ENCODE assay signal across 9 cellular contexts in genomic region chr9:14993891-14994554, GRCh38.
DNase-seq lines count a peak whose midpoint lies in the region; ATAC-seq and TF ChIP-seq lines count a peak whose summit lies in the region.
"Had no signal": no experiment of that assay in that cellular context is flagged by ENCODE, and none has a peak within 500 bp of the region (broad histone marks: within the 10 kb centered on the region; RNA-seq: fewer than 3 reads in every experiment).

No MANE protein-coding gene starts in this region.

- H3K9me3 ChIP-seq in CD8-positive, alpha-beta memory T cell (ENCODE audit: low read length) = no peaks in the 10 kb centered on the region
- H3K9me3 ChIP-seq in trophoblast cell (ENCODE audit: insufficient read depth, low read depth, low read length) = no peaks in the 10 kb centered on the region

- no peaks in the 10 kb centered on the region for H3K36me3 Mint-ChIP-seq in CD8-positive, alpha-beta memory T cell
- peaks cover 3% of the 10 kb centered on the region for H3K36me3 Mint-ChIP-seq in endothelial cell (ENCODE audit: low read depth, unreplicated experiment)
- H3K36me3 Mint-ChIP-seq: IgD-negative memory B cell had no signal

- peaks cover 7% of the 10 kb centered on the region for H3K79me1 ChIP-seq in trophoblast cell (ENCODE audit: low read length)

- ATAC-seq in HG02973 (IDR thresholded peaks at IDR 0.05; ENCODE audit: unreplicated experiment) (no peak), HG02642 (IDR thresholded peaks at IDR 0.05; ENCODE audit: poor library complexity, unreplicated experiment) (no peak), GM21447 (IDR thresholded peaks at IDR 0.05; ENCODE audit: unreplicated experiment) (no peak)

- no peak overlapping the region for H3K18ac ChIP-seq in trophoblast cell (ENCODE audit: low read length)

- H3K27ac Mint-ChIP-seq in CD8-positive, alpha-beta memory T cell = peak overlapping the region in 3 of 8 donors; percentile 1 to 59 (median 23)
- H3K27ac Mint-ChIP-seq in endothelial cell (ENCODE audit: unreplicated experiment) = peak overlapping the region; percentile 62
- H3K27ac Mint-ChIP-seq: IgD-negative memory B cell had no signal

- H2AFZ ChIP-seq in trophoblast cell (ENCODE audit: insufficient read depth, low read length, poor library complexity) = no peak overlapping the region

- CTCF ChIA-PET in CD8-positive, alpha-beta memory T cell (lab: Charles Lee) = no interaction called here

- POLR2A ChIA-PET in CD8-positive, alpha-beta memory T cell (lab: Charles Lee) = no interaction called here

- peak overlapping the region; percentile 67 for H3K4me3 ChIP-seq in CD8-positive, alpha-beta memory T cell (ENCODE audit: low read length)
- no peak overlapping the region for H3K4me3 ChIP-seq in trophoblast cell (ENCODE audit: low read depth, low read length)

- H2BK5ac ChIP-seq in trophoblast cell (ENCODE audit: low read depth, low read length, poor library complexity) = no peak overlapping the region

- H3K79me2 ChIP-seq in trophoblast cell (ENCODE audit: control insufficient read depth, insufficient read depth, low read length, poor library complexity) = peaks cover 3% of the 10 kb centered on the region

- no peak for TF ChIP-seq CTCF in endothelial cell (IDR thresholded peaks at IDR 0.05; ENCODE audit: unreplicated experiment)

- no peak overlapping the region for H3K14ac ChIP-seq in trophoblast cell (ENCODE audit: low read length)

- no peak overlapping the region for H2AK5ac ChIP-seq in trophoblast cell (ENCODE audit: low read length)

- peak overlapping the region; percentile 89 for H3K4me2 ChIP-seq in trophoblast cell (ENCODE audit: low read length)

- peak overlapping the region; percentile 32 for H4K8ac ChIP-seq in trophoblast cell (ENCODE audit: low read depth, low read length)

- H3K4ac ChIP-seq in trophoblast cell (ENCODE audit: low read depth, low read length) = no peak overlapping the region

- H3K36me3 ChIP-seq in CD8-positive, alpha-beta memory T cell (ENCODE audit: insufficient read depth, low read length) = no peaks in the 10 kb centered on the region
- H3K36me3 ChIP-seq in trophoblast cell (ENCODE audit: control insufficient read depth in 1 of 2, insufficient read depth in 2 of 2, low read length in 2 of 2) = no peaks in the 10 kb centered on the region

- H4K12ac ChIP-seq in trophoblast cell (ENCODE audit: low read depth, low read length) = no peak overlapping the region

- H3K27me3 Mint-ChIP-seq in CD8-positive, alpha-beta memory T cell = peaks cover 21 to 29% of the 10 kb centered on the region in 2 donors
- H3K27me3 Mint-ChIP-seq in endothelial cell (ENCODE audit: unreplicated experiment) = no peaks in the 10 kb centered on the region

- H2BK120ac ChIP-seq in trophoblast cell (ENCODE audit: insufficient read depth, low read length, poor library complexity) = no peak overlapping the region

- peak in 1 of 5 donors; percentile 34 for DNase-seq in CD8-positive, alpha-beta memory T cell
- DNase-seq in OCI-M1 (lab: John Stamatoyannopoulos, UW) (peak; percentile 55), endothelial cell (ENCODE audit: low spot score) (no peak), trophoblast cell (no peak)
- no peak for DNase-seq in activated CD4-positive, alpha-beta T cell treated with anti-CD3 and anti-CD28 coated beads for 48 hours

- no peak overlapping the region for H2BK12ac ChIP-seq in trophoblast cell (ENCODE audit: low read length)

- no peak overlapping the region for H4K91ac ChIP-seq in trophoblast cell (ENCODE audit: low read depth, low read length)

- no peak overlapping the region for H3K23ac ChIP-seq in trophoblast cell (ENCODE audit: low read length)

- H3K4me3 Mint-ChIP-seq in CD8-positive, alpha-beta memory T cell = peak overlapping the region; percentile 36 to 83 (median 48)
- peak overlapping the region; percentile 78 for H3K4me3 Mint-ChIP-seq in endothelial cell (ENCODE audit: unreplicated experiment)

- H3K27me3 ChIP-seq in CD8-positive, alpha-beta memory T cell (ENCODE audit: insufficient read depth, low read length, poor library complexity, severe bottlenecking) = no peaks in the 10 kb centered on the region
- no peaks in the 10 kb centered on the region for H3K27me3 ChIP-seq in trophoblast cell (ENCODE audit: insufficient read depth, low read length)

- peaks cover 2 to 16% (median 4%) of the 10 kb centered on the region in 5 donors for H3K9me3 Mint-ChIP-seq in CD8-positive, alpha-beta memory T cell
- H3K9me3 Mint-ChIP-seq in endothelial cell (ENCODE audit: unreplicated experiment) = no peaks in the 10 kb centered on the region

- no peak overlapping the region for H3K9ac ChIP-seq in trophoblast cell (ENCODE audit: low read length)

- H3K4me1 Mint-ChIP-seq in CD8-positive, alpha-beta memory T cell = peaks cover 24 to 31% (median 27%) of the 10 kb centered on the region in 3 donors
- peaks cover 20% of the 10 kb centered on the region for H3K4me1 Mint-ChIP-seq in endothelial cell (ENCODE audit: unreplicated experiment)

- H3K27ac ChIP-seq in CD8-positive, alpha-beta memory T cell (ENCODE audit: low read depth, low read length) = no peak overlapping the region
- no peak overlapping the region for H3K27ac ChIP-seq in trophoblast cell (ENCODE audit: low read depth, low read length)

- H3K4me1 ChIP-seq in CD8-positive, alpha-beta memory T cell (ENCODE audit: insufficient read depth, low read length) = peaks cover 29% of the 10 kb centered on the region
- H3K4me1 ChIP-seq in trophoblast cell (ENCODE audit: control insufficient read depth in 1 of 2, insufficient read depth in 2 of 2, low read length in 2 of 2) = peaks cover 0 to 7% of the 10 kb centered on the region in 2 experiments

- no CpG with 5 or more reads among the region's 9 CpGs for WGBS in trophoblast cell (ENCODE audit: extremely low coverage, insufficient coverage, insufficient read length)
